24 cellular contexts compared by ENCODE assay signal in the genomic region with DNA sequence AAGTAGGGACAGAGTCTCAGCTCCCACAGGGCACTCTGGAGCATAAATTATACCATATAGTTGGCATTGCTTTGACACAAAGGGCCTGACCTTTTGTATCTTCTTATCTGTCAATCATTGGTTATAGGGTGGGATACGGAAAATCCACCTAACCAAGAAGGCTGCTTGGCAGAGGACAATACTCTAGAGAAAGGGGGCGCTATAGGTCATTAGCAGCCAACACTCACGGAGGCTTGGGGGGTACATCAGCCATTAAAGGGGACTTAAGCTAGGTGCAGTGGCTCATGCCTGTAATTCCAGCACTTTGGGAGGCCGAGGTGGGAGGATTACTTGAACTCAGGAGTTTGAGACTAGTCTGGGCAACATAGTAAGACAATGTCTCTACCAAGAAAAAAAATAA.
"Had no signal": no experiment of that assay in that cellular context is flagged by ENCODE, and none has a peak within 500 bp of the region (broad histone marks: within the 10 kb centered on the region; RNA-seq: fewer than 3 reads in every experiment).

No MANE protein-coding gene starts in this region.

- H3K27ac ChIP-seq: heart right ventricle, pancreas, psoas muscle, tibial artery had no signal

- ATAC-seq: activated CD8-positive, alpha-beta memory T cell treated with anti-CD3 and anti-CD28 coated beads, Interleukin-2, amount 10 ng/mL, durations not matched to agents 7 days and 5 days; activated CD8-positive, alpha-beta T cell treated with anti-CD3 and anti-CD28 coated beads for 36 hours; heart right ventricle; left ventricle myocardium superior; natural killer cell treated with Interleukin-12 subunit alpha and Interleukin-12 subunit beta and Interleukin-15 and Interleukin-18, amount 100 ng/mL, for 72 hours; pancreas; psoas muscle; right cardiac atrium; stimulated activated naive CD8-positive, alpha-beta T cell treated with anti-CD3 and anti-CD28 coated beads, Interleukin-15, amount 100 ng/mL, for 72 hours had no signal

- H3K4me1 Mint-ChIP-seq: activated naive CD4-positive, alpha-beta T cell treated with anti-CD3 and anti-CD28 coated beads, Interleukin-2, amount 10 ng/mL, durations not matched to agents 7 days and 5 days; stimulated activated naive CD8-positive, alpha-beta T cell treated with anti-CD3 and anti-CD28 coated beads, Interleukin-15, amount 100 ng/mL, for 72 hours had no signal

- H3K4me1 ChIP-seq: psoas muscle had no signal

- H3K9me3 Mint-ChIP-seq: activated CD8-positive, alpha-beta T cell treated with anti-CD3 and anti-CD28 coated beads for 36 hours; activated naive CD4-positive, alpha-beta T cell treated with anti-CD3 and anti-CD28 coated beads, Interleukin-2, amount 10 ng/mL, durations not matched to agents 7 days and 5 days; natural killer cell treated with Interleukin-12 subunit alpha and Interleukin-12 subunit beta and Interleukin-15 and Interleukin-18, amount 100 ng/mL, for 72 hours; stimulated activated naive CD8-positive, alpha-beta T cell treated with anti-CD3 and anti-CD28 coated beads, Interleukin-15, amount 100 ng/mL, for 72 hours; T-helper 1 cell treated with Interleukin-12 subunit alpha and Interleukin-12 subunit beta and Interleukin-4 antibody, amounts not matched to agents 30 μg/mL and 1 μg/mL, for 36 hours had no signal

- H3K4me3 Mint-ChIP-seq: activated CD8-positive, alpha-beta memory T cell treated with anti-CD3 and anti-CD28 coated beads, Interleukin-2, amount 10 ng/mL, durations not matched to agents 7 days and 5 days; activated CD8-positive, alpha-beta T cell treated with anti-CD3 and anti-CD28 coated beads for 36 hours; activated naive CD4-positive, alpha-beta T cell treated with anti-CD3 and anti-CD28 coated beads, Interleukin-2, amount 10 ng/mL, durations not matched to agents 7 days and 5 days; immature natural killer cell; natural killer cell treated with Interleukin-12 subunit alpha and Interleukin-12 subunit beta and Interleukin-15 and Interleukin-18, amount 100 ng/mL, for 72 hours; stimulated activated naive CD8-positive, alpha-beta T cell treated with anti-CD3 and anti-CD28 coated beads, Interleukin-15, amount 100 ng/mL, for 72 hours; T-helper 1 cell treated with Interleukin-12 subunit alpha and Interleukin-12 subunit beta and Interleukin-4 antibody, amounts not matched to agents 30 μg/mL and 1 μg/mL, for 36 hours had no signal

- H3K36me3 ChIP-seq: pancreas, tibial artery had no signal

- H3K4me3 ChIP-seq: heart right ventricle, pancreas, psoas muscle, tibial artery had no signal

- DNase-seq: activated CD4-positive, alpha-beta T cell treated with anti-CD3 and anti-CD28 coated beads for 4 hours; activated CD4-positive, CD25-positive, alpha-beta regulatory T cell; activated CD8-positive, alpha-beta memory T cell treated with anti-CD3 and anti-CD28 coated beads, Interleukin-2, amount 10 ng/mL, durations not matched to agents 7 days and 5 days; activated CD8-positive, alpha-beta T cell treated with anti-CD3 and anti-CD28 coated beads for 36 hours; activated effector memory CD4-positive, alpha-beta T cell treated with anti-CD3 and anti-CD28 coated beads, Interleukin-2, amount 50 U/mL, for 16 hours; activated naive CD4-positive, alpha-beta T cell treated with anti-CD3 and anti-CD28 coated beads, Interleukin-2, amount 10 ng/mL, durations not matched to agents 7 days and 5 days; activated T-cell treated with anti-CD3 and anti-CD28 coated beads for 4 hours; amygdala; cortex of kidney; foreskin fibroblast; heart right ventricle; immature natural killer cell; kidney glomerular epithelial cell; left ventricle myocardium superior; mammary epithelial cell; pancreas; psoas muscle; right cardiac atrium; stimulated activated CD4-positive, alpha-beta T cell treated with anti-CD3 and anti-CD28 coated beads, Interleukin-12 subunit alpha, Interleukin-12 subunit beta, amount 100 ng/mL, for 4 hours; stimulated activated naive CD8-positive, alpha-beta T cell treated with anti-CD3 and anti-CD28 coated beads, Interleukin-15, amount 100 ng/mL, for 72 hours; T1000; tibial artery had no signal

- H3K27me3 ChIP-seq: heart right ventricle, pancreas, tibial artery had no signal

- H3K27me3 Mint-ChIP-seq: activated CD8-positive, alpha-beta memory T cell treated with anti-CD3 and anti-CD28 coated beads, Interleukin-2, amount 10 ng/mL, durations not matched to agents 7 days and 5 days; activated CD8-positive, alpha-beta T cell treated with anti-CD3 and anti-CD28 coated beads for 36 hours; activated naive CD4-positive, alpha-beta T cell treated with anti-CD3 and anti-CD28 coated beads, Interleukin-2, amount 10 ng/mL, durations not matched to agents 7 days and 5 days; natural killer cell treated with Interleukin-12 subunit alpha and Interleukin-12 subunit beta and Interleukin-15 and Interleukin-18, amount 100 ng/mL, for 72 hours; stimulated activated naive CD8-positive, alpha-beta T cell treated with anti-CD3 and anti-CD28 coated beads, Interleukin-15, amount 100 ng/mL, for 72 hours had no signal

- H3K9me3 ChIP-seq: heart right ventricle, pancreas, psoas muscle, tibial artery had no signal

- H3K27ac Mint-ChIP-seq: activated CD8-positive, alpha-beta memory T cell treated with anti-CD3 and anti-CD28 coated beads, Interleukin-2, amount 10 ng/mL, durations not matched to agents 7 days and 5 days; activated CD8-positive, alpha-beta T cell treated with anti-CD3 and anti-CD28 coated beads for 36 hours; activated naive CD4-positive, alpha-beta T cell treated with anti-CD3 and anti-CD28 coated beads, Interleukin-2, amount 10 ng/mL, durations not matched to agents 7 days and 5 days; immature natural killer cell; natural killer cell treated with Interleukin-12 subunit alpha and Interleukin-12 subunit beta and Interleukin-15 and Interleukin-18, amount 100 ng/mL, for 72 hours; stimulated activated naive CD8-positive, alpha-beta T cell treated with anti-CD3 and anti-CD28 coated beads, Interleukin-15, amount 100 ng/mL, for 72 hours; T-helper 1 cell treated with Interleukin-12 subunit alpha and Interleukin-12 subunit beta and Interleukin-4 antibody, amounts not matched to agents 30 μg/mL and 1 μg/mL, for 36 hours had no signal
